In genomic region chr2:20424300-20425290, GRCh38 we compare ENCODE assay signal across 8 cellular contexts. TPM values are rescaled to one million over a fixed set of nuclear protein-coding genes. Genes with fewer than 3 reads are reported as not detected.
DNase-seq lines count a peak whose midpoint lies in the region; ATAC-seq and TF ChIP-seq lines count a peak whose summit lies in the region.

No MANE protein-coding gene starts in this region.

- no peaks in the 10 kb centered on the region for H3K36me3 Mint-ChIP-seq in naive B cell

- H3K36me3 ChIP-seq in ACC112 (ENCODE audit: insufficient read depth, low read length), result no peaks in the 10 kb centered on the region

- peaks cover 57% of the 10 kb centered on the region for H3K4me1 ChIP-seq in ACC112 (ENCODE audit: control insufficient read depth, insufficient read depth, low read length, unreplicated experiment)

- H3K27ac ChIP-seq in ACC112 (ENCODE audit: low read depth, low read length), result peak overlapping the region; percentile 80

- peak; percentile 99 for DNase-seq in RPMI7951 (ENCODE audit: low read depth)
- DNase-seq in epithelial cell of esophagus (ENCODE audit: low read depth), result peak; percentile 26
- peak; percentile 71 for DNase-seq in naive B cell
- no peak for DNase-seq in NCI-H1092 treated with DMSO at 0.1 percent for 48 hours (lab: John Stamatoyannopoulos, UW)
- DNase-seq in activated CD4-positive, alpha-beta T cell treated with anti-CD3 and anti-CD28 coated beads for 1 hour, result no peak

- H2AFZ ChIP-seq in ACC112 (ENCODE audit: low read length, unreplicated experiment), result peak overlapping the region; percentile 28

- peak; percentile 67 for ATAC-seq in GM18873 (IDR thresholded peaks at IDR 0.05; ENCODE audit: low FRiP score, unreplicated experiment)
- ATAC-seq in HG03039 (IDR thresholded peaks at IDR 0.05; ENCODE audit: unreplicated experiment), result peak; percentile 52
- peak; percentile 65 for ATAC-seq in naive B cell (ENCODE audit: low read depth in 2 of 2)

- peaks cover 40 to 69% (median 59%) of the 10 kb centered on the region in 3 donors for H3K4me1 Mint-ChIP-seq in naive B cell

- peak overlapping the region; percentile 15 to 88 (median 82) for H3K4me3 Mint-ChIP-seq in naive B cell

- no peaks in the 10 kb centered on the region for H3K79me2 ChIP-seq in ACC112 (ENCODE audit: control insufficient read depth, insufficient read depth, low read length, unreplicated experiment)

- peak overlapping the region; percentile 90 to 99 (median 98) for H3K27ac Mint-ChIP-seq in naive B cell

- H3K9me3 Mint-ChIP-seq in naive B cell, result no peaks in the 10 kb centered on the region

- no peaks in the 10 kb centered on the region for H3K27me3 ChIP-seq in ACC112 (ENCODE audit: insufficient read depth, low read length)

- peaks cover 0 to 3% (median 0%) of the 10 kb centered on the region in 3 donors for H3K27me3 Mint-ChIP-seq in naive B cell

- TF ChIP-seq CTCF in epithelial cell of esophagus (IDR thresholded peaks at IDR 0.05; ENCODE audit: insufficient read depth, low read depth, low read length, missing control alignments), result no peak

- H3K4me3 ChIP-seq in ACC112 (ENCODE audit: low read depth, low read length) (0 out of 2 replicates have a peak overlapping the region, but pooled peaks have one; percentile 10), epithelial cell of esophagus (ENCODE audit: low read length) (no peak overlapping the region)

RNA-seq across cellular contexts. Expression of gene RHOB, which starts 22.3 kb away (rescaled TPM):
- total RNA-seq in RPMI7951 (2014; rRNA removed; shearing (Covaris generic)), result 33.5 and 35.8 TPM in 2 replicates
- 10 to 100 TPM; 10.3 to 68.9 (median 23.8) TPM for polyA plus RNA-seq in naive B cell (ENCODE audit: low read depth in 6 of 6)

Comparison
In these comparisons a context has a peak if more than half of its experiments do, and no peak if none do; other contexts are left out.
1. DNase-seq: peak in RPMI7951 (single experiment), epithelial cell of esophagus (single experiment) and naive B cell (single experiment); none in NCI-H1092 treated with DMSO at 0.1 percent for 48 hours (single experiment) and activated CD4-positive, alpha-beta T cell treated with anti-CD3 and anti-CD28 coated beads for 1 hour (single experiment).
2. Peak in every context shown above with its lines, with median percentiles within 50 percentile points of each other: ATAC-seq.